In genomic region chr10:73117976-73118743, GRCh38 we compare ENCODE assay signal across 1 cellular context.
TF ChIP-seq lines count a peak whose summit lies in the region.

No MANE protein-coding gene starts in this region.

TF ChIP-seq in HEK293, 187 proteins besides CTCF, POLR2A, EP300 and RAD21 (continued from another document):
- TF ChIP-seq, protein P1, sequence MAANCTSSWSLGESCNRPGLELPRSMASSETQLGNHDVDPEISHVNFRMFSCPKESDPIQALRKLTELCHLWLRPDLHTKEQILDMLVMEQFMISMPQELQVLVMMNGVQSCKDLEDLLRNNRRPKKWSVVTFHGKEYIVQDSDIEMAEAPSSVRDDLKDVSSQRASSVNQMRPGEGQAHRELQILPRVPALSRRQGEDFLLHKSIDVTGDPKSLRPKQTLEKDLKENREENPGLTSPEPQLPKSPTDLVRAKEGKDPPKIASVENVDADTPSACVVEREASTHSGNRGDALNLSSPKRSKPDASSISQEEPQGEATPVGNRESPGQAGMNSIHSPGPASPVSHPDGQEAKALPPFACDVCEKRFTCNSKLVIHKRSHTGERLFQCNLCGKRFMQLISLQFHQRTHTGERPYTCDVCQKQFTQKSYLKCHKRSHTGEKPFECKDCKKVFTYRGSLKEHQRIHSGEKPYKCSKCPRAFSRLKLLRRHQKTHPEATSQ (tag by site-specific recombination; IDR thresholded peaks at IDR 0.05) = no peak
- TF ChIP-seq EGR2 (tag by site-specific recombination; IDR thresholded peaks at IDR 0.05; ENCODE audit: low read depth) = no peak
- no peak for TF ChIP-seq ZSCAN16 (tag by site-specific recombination; IDR thresholded peaks at IDR 0.05)
- no peak for TF ChIP-seq HOXA7 (CRISPR knock-in tag; IDR thresholded peaks at IDR 0.05; ENCODE audit: borderline replicate concordance)
- TF ChIP-seq ZNF292 (tag by site-specific recombination; IDR thresholded peaks at IDR 0.05; ENCODE audit: borderline replicate concordance, low read depth) = no peak
TF ChIP-seq in HEK293: peak in this region for 7.
